Comparison of ENCODE assay signal across 8 cellular contexts in the genomic region with DNA sequence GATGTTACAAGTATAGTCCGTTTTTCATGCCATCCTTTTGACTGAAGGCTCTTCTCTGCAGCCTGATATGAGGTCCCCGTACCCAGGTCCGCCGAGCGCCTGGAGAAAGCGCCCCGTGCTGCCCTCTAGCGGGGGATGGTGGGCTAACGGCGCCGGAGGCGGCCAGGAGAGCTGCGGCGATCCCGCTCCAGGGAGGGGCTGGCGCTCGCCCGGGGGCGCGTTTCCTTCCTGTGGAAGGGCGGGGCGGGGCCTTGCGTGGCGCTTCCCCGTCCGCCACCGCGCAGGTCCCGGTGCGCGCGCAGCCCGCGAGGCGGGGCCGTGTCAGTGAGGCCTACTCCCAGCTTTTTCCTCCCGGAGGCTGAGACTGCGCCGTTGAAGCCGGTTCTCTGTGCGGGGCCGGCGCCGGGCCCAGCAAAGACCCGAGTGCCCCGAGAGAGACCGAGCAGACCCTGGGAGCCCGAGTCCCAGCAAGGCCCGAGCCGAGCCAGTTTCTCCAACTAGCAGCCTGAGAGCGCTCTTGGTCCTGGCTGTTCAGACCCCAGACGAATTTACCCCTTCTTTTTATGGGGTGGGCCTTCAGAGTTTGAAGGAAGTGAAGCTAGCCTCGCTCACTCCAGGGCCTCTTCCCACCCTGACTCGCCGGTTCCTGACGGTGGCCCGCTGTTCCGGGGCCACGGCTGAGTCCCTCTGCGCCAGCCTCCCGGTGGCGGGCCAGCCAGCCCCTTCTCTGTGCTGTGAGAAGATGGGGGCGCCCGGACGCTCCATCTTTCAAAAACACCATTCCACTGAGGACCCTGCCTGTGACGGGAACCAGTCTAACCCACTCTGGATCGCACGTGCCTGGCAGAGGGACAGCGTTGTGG. TPM values are rescaled to one million over a fixed set of nuclear protein-coding genes. Genes with fewer than 3 reads are reported as not detected.
DNase-seq lines count a peak whose midpoint lies in the region; ATAC-seq and TF ChIP-seq lines count a peak whose summit lies in the region.

No MANE protein-coding gene starts in this region.

- TF ChIP-seq CTCF in chondrocyte (IDR thresholded peaks at IDR 0.05) = peak; percentile 97

- H3K27me3 Mint-ChIP-seq in chondrocyte (ENCODE audit: low read depth) = no peaks in the 10 kb centered on the region

- peaks cover 10% of the 10 kb centered on the region for H3K9me3 Mint-ChIP-seq in chondrocyte (ENCODE audit: low read depth)

- DNase-seq in AML-193 (lab: John Stamatoyannopoulos, UW) (peak; percentile 91 to 95), NCI-H446 (lab: John Stamatoyannopoulos, UW) (peak; percentile 83 to 93), chondrocyte (ENCODE audit: low spot score) (peak; percentile 98), kidney glomerular epithelial cell (lab: John Stamatoyannopoulos, UW) (peak; percentile 93)
- peak; percentile 98 for DNase-seq in activated CD4-positive, alpha-beta T cell treated with anti-CD3 and anti-CD28 coated beads for 1 hour
- peak; percentile 99 to 100 for DNase-seq in stimulated activated CD4-positive, alpha-beta T cell treated with anti-CD3 and anti-CD28 coated beads, Interleukin-1b, Interleukin-23, amount 100 ng/mL, for 1 hour (ENCODE audit: low read depth in 2 of 2)

- peak; percentile 90 for ATAC-seq in GM19035 (IDR thresholded peaks at IDR 0.05; ENCODE audit: unreplicated experiment)
- peak; percentile 88 for ATAC-seq in HG03354 (IDR thresholded peaks at IDR 0.05; ENCODE audit: poor library complexity, severe bottlenecking, unreplicated experiment)

- peaks cover 19% of the 10 kb centered on the region for H3K36me3 Mint-ChIP-seq in chondrocyte (ENCODE audit: low read depth)

- H3K27ac Mint-ChIP-seq in chondrocyte (ENCODE audit: unreplicated experiment) = peak overlapping the region; percentile 86

- H3K4me1 Mint-ChIP-seq in chondrocyte (ENCODE audit: low read depth) = peaks cover 17% of the 10 kb centered on the region

- H3K4me3 Mint-ChIP-seq in chondrocyte (ENCODE audit: unreplicated experiment) = peak overlapping the region; percentile 73

RNA-seq across cellular contexts. Expression of a gene that starts 9.7 kb away (rescaled TPM):
- 28.5 to 30.1 TPM (median 29.4 TPM) in 3 replicates for total RNA-seq in chondrocyte

Comparison
In these comparisons a context has a peak if more than half of its experiments do, and no peak if none do; other contexts are left out.
1. Peak in every context shown above with its lines: DNase-seq and ATAC-seq.